ENCODE assay signal across 8 cellular contexts in the genomic region with DNA sequence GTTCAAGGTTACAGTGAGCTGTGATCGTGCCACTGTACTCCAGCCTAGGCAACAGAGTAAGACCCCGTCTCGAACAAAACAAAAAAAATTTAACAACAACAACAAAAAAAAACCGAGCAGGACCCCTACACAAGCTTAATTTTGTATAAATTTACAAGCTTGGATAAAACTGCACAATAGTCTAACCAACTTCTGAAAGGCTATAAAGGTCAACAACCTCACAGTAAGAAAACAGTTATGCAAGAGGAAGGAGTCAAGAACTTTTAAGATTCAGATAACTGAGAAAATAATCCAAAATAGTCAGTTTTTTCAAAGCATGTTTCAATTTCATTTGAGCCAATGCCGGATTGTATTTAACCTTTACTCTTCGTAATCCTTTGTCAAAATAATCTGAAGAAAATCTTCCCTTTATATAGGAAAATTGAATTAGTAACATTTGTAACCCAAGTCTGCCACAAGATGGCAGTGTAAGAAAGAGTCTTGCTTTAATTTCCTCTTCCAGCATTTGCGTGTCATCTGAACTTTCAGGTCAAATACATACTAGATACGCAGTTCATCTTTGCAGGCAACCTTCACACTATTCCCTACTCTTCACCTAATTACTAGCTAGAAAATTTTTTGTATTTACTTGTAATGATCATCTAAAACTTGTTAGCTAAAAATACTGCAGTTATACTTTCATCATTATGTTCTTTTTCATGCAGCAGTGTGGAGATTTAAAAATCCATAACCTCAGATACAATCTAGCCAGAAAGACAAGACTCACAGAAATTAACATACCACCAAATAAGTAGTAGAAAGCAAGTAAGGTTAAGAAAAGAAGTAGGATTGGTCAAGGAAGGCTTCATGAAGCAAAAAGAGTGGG. TPM values are rescaled to one million over a fixed set of nuclear protein-coding genes. Genes with fewer than 3 reads are reported as not detected.
DNase-seq lines count a peak whose midpoint lies in the region; ATAC-seq, FAIRE-seq and TF ChIP-seq lines count a peak whose summit lies in the region.

No MANE protein-coding gene starts in this region.

- H3K27me3 ChIP-seq in keratinocyte (ENCODE audit: control insufficient read depth, extremely low read depth, insufficient read depth, low read length) = no peaks in the 10 kb centered on the region

- no peak for ATAC-seq in stimulated activated naive CD8-positive, alpha-beta T cell treated with anti-CD3 and anti-CD28 coated beads, Interleukin-15, amount 100 ng/mL, for 72 hours
- ATAC-seq in HG02610 (IDR thresholded peaks at IDR 0.05; ENCODE audit: unreplicated experiment) = no peak

- dilution Hi-C loops in keratinocyte (cut with MboI; ENCODE audit: extremely low pct_ligation_motif_present, low sequenced_read_pairs) = no loop called here

- in situ Hi-C loops in T47D (cut with HindIII; ENCODE audit: low pct_unique_long_range_greater_than_20kb, low sequenced_read_pairs) = no loop called here

- no TSS peak for BruUV-seq in OCI-LY7 (replicated peaks; lab: Mats Ljungman, UMichigan)

- POLR2A ChIA-PET in OCI-LY7 (lab: Charles Lee) = interaction anchor here (0.5 to 4.3 kb wide), 17 partner anchors 11 to 558 kb away, joined by 3 to 76 read pairs (median 4); partner anchors contain the start of genes APEX1, OSGEP, PARP2 and PNP

- TF ChIP-seq CTCF in AG09309 (IDR thresholded peaks at IDR 0.05; ENCODE audit: control insufficient read depth, insufficient read depth, low read depth, low read length, missing control alignments) = peak; percentile 60
- TF ChIP-seq CTCF in GM12872 (IDR thresholded peaks at IDR 0.05; ENCODE audit: insufficient read depth, low read depth, low read length) = peak; percentile 58
- peak; percentile 97 for TF ChIP-seq CTCF in OCI-LY7 (conservative IDR thresholded peaks at IDR 0.05; ENCODE audit: low read length)
- TF ChIP-seq CTCF in keratinocyte (optimal IDR thresholded peaks at IDR 0.05 in 1 of 3, IDR thresholded peaks at IDR 0.05 in 1 of 3, conservative IDR thresholded peaks at IDR 0.05 in 1 of 3; ENCODE audit: extremely low read depth in 1 of 3, insufficient read depth in 2 of 3, low read length in 3 of 3) = peak in 2 of 3 experiments; percentile 48 to 58

- no peak overlapping the region for H3K9ac ChIP-seq in keratinocyte (ENCODE audit: control insufficient read depth, extremely low read depth, insufficient read depth, low read length)

- no peaks in the 10 kb centered on the region for H3K9me2 ChIP-seq in OCI-LY7 (ENCODE audit: insufficient read depth, low read length)

- H3K4me1 ChIP-seq in OCI-LY7 (ENCODE audit: insufficient read depth, low read length, poor library complexity, severe bottlenecking) (peaks cover 50% of the 10 kb centered on the region), keratinocyte (ENCODE audit: control insufficient read depth, extremely low read depth, insufficient read depth, low read length) (peaks cover 14% of the 10 kb centered on the region)

- H3K27ac ChIP-seq in OCI-LY7 (ENCODE audit: low read depth, low read length, poor library complexity, severe bottlenecking) (peak overlapping the region; percentile 10), keratinocyte (ENCODE audit: control insufficient read depth, insufficient read depth, low read length) (no peak overlapping the region)

- H3K4me2 ChIP-seq in OCI-LY7 (ENCODE audit: low read length) (peak overlapping the region; percentile 44), keratinocyte (ENCODE audit: control insufficient read depth, extremely low read depth, insufficient read depth, low read depth, low read length) (no peak overlapping the region)

- no peaks in the 10 kb centered on the region for H3K9me1 ChIP-seq in keratinocyte (ENCODE audit: control insufficient read depth, extremely low read depth, insufficient read depth, low read length)

- FAIRE-seq in keratinocyte (lab: Jason Lieb, UNC) = peak; percentile 63

- no peaks in the 10 kb centered on the region for H3K9me3 Mint-ChIP-seq in stimulated activated naive CD8-positive, alpha-beta T cell treated with anti-CD3 and anti-CD28 coated beads, Interleukin-15, amount 100 ng/mL, for 72 hours

- H3K36me3 ChIP-seq in OCI-LY7 (ENCODE audit: insufficient read depth, low read length) (peaks cover 82% of the 10 kb centered on the region), keratinocyte (ENCODE audit: control insufficient read depth in 2 of 2, extremely low read depth in 1 of 2, insufficient read depth in 2 of 2, low read length in 2 of 2) (peaks cover 14 to 17% of the 10 kb centered on the region in 2 experiments)

- H3K79me2 ChIP-seq in OCI-LY7 (ENCODE audit: insufficient read depth, low read depth, low read length) (peaks cover 75% of the 10 kb centered on the region), keratinocyte (ENCODE audit: control insufficient read depth, insufficient read depth, low read length) (peaks cover 67% of the 10 kb centered on the region)

- H2AFZ ChIP-seq in OCI-LY7 (ENCODE audit: low read length) = no peak overlapping the region
- H2AFZ ChIP-seq in keratinocyte (ENCODE audit: control insufficient read depth, low read length) = no peak overlapping the region

- peaks cover 48% of the 10 kb centered on the region for H3K4me1 Mint-ChIP-seq in stimulated activated naive CD8-positive, alpha-beta T cell treated with anti-CD3 and anti-CD28 coated beads, Interleukin-15, amount 100 ng/mL, for 72 hours

- H4K20me1 ChIP-seq in OCI-LY7 (ENCODE audit: insufficient read depth, low read length) (peaks cover 24% of the 10 kb centered on the region; the same call in 1 of the 2 replicates), keratinocyte (ENCODE audit: control insufficient read depth, extremely low read depth, insufficient read depth, low read length) (no peaks in the 10 kb centered on the region)

- CTCF ChIA-PET in OCI-LY7 (lab: Charles Lee; ENCODE audit: unreplicated experiment) = interaction anchor here (0.6 to 1.9 kb wide), 7 partner anchors 16 to 283 kb away, joined by 3 to 11 read pairs (median 3); partner anchors contain the start of gene PARP2

- DNase-seq in AG09309 (ENCODE audit: low read depth) (peak; percentile 33), OCI-LY7 (ENCODE audit: low spot score) (peak; percentile 79), T47D (ENCODE audit: low read depth in 1 of 2, low spot score in 1 of 2) (peak; percentile 25 to 56), keratinocyte (ENCODE audit: low read depth, low spot score) (no peak)
- DNase-seq in Jurkat, Clone E6-1 (ENCODE audit: low read depth, low spot score) = peak; percentile 67
- DNase-seq in stimulated activated naive CD8-positive, alpha-beta T cell treated with anti-CD3 and anti-CD28 coated beads, Interleukin-15, amount 100 ng/mL, for 72 hours = peak in 1 of 2 donors; percentile 16

- intact Hi-C loops in OCI-LY7 (cut with micrococcal nuclease; ENCODE audit: unreplicated experiment) = loop anchor here (1.0 to 2.0 kb wide), 2 partner anchors 86 to 282 kb away; partner anchors contain the start of gene TEP1

- peak overlapping the region; percentile 8 to 62 for H3K4me3 Mint-ChIP-seq in stimulated activated naive CD8-positive, alpha-beta T cell treated with anti-CD3 and anti-CD28 coated beads, Interleukin-15, amount 100 ng/mL, for 72 hours

- H3K9me3 ChIP-seq in OCI-LY7 (ENCODE audit: low read length) = no peaks in the 10 kb centered on the region
- no peaks in the 10 kb centered on the region for H3K9me3 ChIP-seq in keratinocyte (ENCODE audit: control insufficient read depth, low read depth, low read length)

- peak overlapping the region in 1 of 2 donors; percentile 15 for H3K27ac Mint-ChIP-seq in stimulated activated naive CD8-positive, alpha-beta T cell treated with anti-CD3 and anti-CD28 coated beads, Interleukin-15, amount 100 ng/mL, for 72 hours

- H3K27me3 Mint-ChIP-seq in stimulated activated naive CD8-positive, alpha-beta T cell treated with anti-CD3 and anti-CD28 coated beads, Interleukin-15, amount 100 ng/mL, for 72 hours = no peaks in the 10 kb centered on the region

- H3K4me3 ChIP-seq in AG09309 (ENCODE audit: control insufficient read depth, low read depth, low read length) = no peak overlapping the region
- H3K4me3 ChIP-seq in Jurkat, Clone E6-1 (ENCODE audit: low read length) = no peak overlapping the region
- peak overlapping the region; percentile 13 for H3K4me3 ChIP-seq in OCI-LY7 (ENCODE audit: low read depth, low read length, poor library complexity, severe bottlenecking)
- no peak overlapping the region for H3K4me3 ChIP-seq in keratinocyte (ENCODE audit: control insufficient read depth in 2 of 3, extremely low read depth in 1 of 3, insufficient read depth in 2 of 3, low read depth in 1 of 3, low read length in 3 of 3)

RNA-seq across cellular contexts. Expression of gene CCNB1IP1, which starts 5.8 kb away (rescaled TPM):
- 66.5 TPM for polyA plus RNA-seq in Jurkat, Clone E6-1 (2012; ENCODE audit: insufficient read depth, insufficient read length)
- total RNA-seq in OCI-LY7 (2014; rRNA removed; shearing (Covaris generic)) = 56.6 and 58.5 TPM in 2 replicates
- total RNA-seq in OCI-LY7 (2022) = 46.5 and 51.3 TPM in 2 replicates
- polyA plus RNA-seq in keratinocyte = 49.0 to 65.8 TPM (median 49.4 TPM) in 3 replicates
- polyA plus RNA-seq in keratinocyte (2011; ENCODE audit: low read depth) = 60.2 TPM
- 42.8 and 68.7 TPM in 2 replicates for polyA plus RNA-seq in keratinocyte (2011; cell fraction: cytosol; rRNA removed)
- polyA plus RNA-seq in keratinocyte (2011; cell fraction: nucleus; rRNA removed) = 33.9 and 41.6 TPM in 2 replicates
- polyA plus RNA-seq in keratinocyte (2012; ENCODE audit: low replicate concordance) = 35.8 and 50.9 TPM in 2 replicates
- polyA minus RNA-seq in keratinocyte = 12.6 to 37.8 TPM (median 25.6 TPM) in 3 replicates
- 19.4 TPM for polyA minus RNA-seq in keratinocyte (2011; cell fraction: cytosol; rRNA and poly(A)+ RNA removed)
- 12.9 and 21.6 TPM in 2 replicates for polyA minus RNA-seq in keratinocyte (2011; cell fraction: nucleus; rRNA and poly(A)+ RNA removed)

RNA-seq across cellular contexts. Expression of gene PARP2, which starts 16.2 kb away (rescaled TPM):
- 83.9 TPM for polyA plus RNA-seq in Jurkat, Clone E6-1 (2012; ENCODE audit: insufficient read depth, insufficient read length)
- total RNA-seq in OCI-LY7 (2014; rRNA removed; shearing (Covaris generic)) = 44.4 and 45.3 TPM in 2 replicates
- total RNA-seq in OCI-LY7 (2022) = 55.4 and 59.1 TPM in 2 replicates
- 13.8 to 24.7 TPM (median 24.1 TPM) in 3 replicates for polyA plus RNA-seq in keratinocyte
- 17.6 TPM for polyA plus RNA-seq in keratinocyte (2011; ENCODE audit: low read depth)
- polyA plus RNA-seq in keratinocyte (2011; cell fraction: cytosol; rRNA removed) = 13.0 and 20.7 TPM in 2 replicates
- 36.4 and 45.0 TPM in 2 replicates for polyA plus RNA-seq in keratinocyte (2011; cell fraction: nucleus; rRNA removed)
- 15.3 and 16.6 TPM in 2 replicates for polyA plus RNA-seq in keratinocyte (2012; ENCODE audit: low replicate concordance)
- polyA minus RNA-seq in keratinocyte = 3.3 to 13.1 TPM (median 5.7 TPM) in 3 replicates
- 6.7 TPM for polyA minus RNA-seq in keratinocyte (2011; cell fraction: cytosol; rRNA and poly(A)+ RNA removed)
- polyA minus RNA-seq in keratinocyte (2011; cell fraction: nucleus; rRNA and poly(A)+ RNA removed) = 2.3 and 10.2 TPM in 2 replicates

RNA-seq across cellular contexts. Expression of gene TTC5, which starts 21.5 kb away (rescaled TPM):
- polyA plus RNA-seq in Jurkat, Clone E6-1 (2012; ENCODE audit: insufficient read depth, insufficient read length) = 36.4 TPM
- total RNA-seq in OCI-LY7 (2014; rRNA removed; shearing (Covaris generic)) = 14.9 and 17.9 TPM in 2 replicates
- 20.3 and 21.0 TPM in 2 replicates for total RNA-seq in OCI-LY7 (2022)
- 13.7 to 19.2 TPM (median 13.9 TPM) in 3 replicates for polyA plus RNA-seq in keratinocyte
- 5.3 TPM for polyA plus RNA-seq in keratinocyte (2011; ENCODE audit: low read depth)
- polyA plus RNA-seq in keratinocyte (2011; cell fraction: cytosol; rRNA removed) = 10.1 and 11.8 TPM in 2 replicates
- 11.8 and 16.6 TPM in 2 replicates for polyA plus RNA-seq in keratinocyte (2011; cell fraction: nucleus; rRNA removed)
- polyA plus RNA-seq in keratinocyte (2012; ENCODE audit: low replicate concordance) = 7.2 and 14.1 TPM in 2 replicates
- polyA minus RNA-seq in keratinocyte = 10.9 to 18.5 TPM (median 17.3 TPM) in 3 replicates
- 20.7 TPM for polyA minus RNA-seq in keratinocyte (2011; cell fraction: cytosol; rRNA and poly(A)+ RNA removed)
- polyA minus RNA-seq in keratinocyte (2011; cell fraction: nucleus; rRNA and poly(A)+ RNA removed) = 8.5 and 15.7 TPM in 2 replicates
